In the genomic region with DNA sequence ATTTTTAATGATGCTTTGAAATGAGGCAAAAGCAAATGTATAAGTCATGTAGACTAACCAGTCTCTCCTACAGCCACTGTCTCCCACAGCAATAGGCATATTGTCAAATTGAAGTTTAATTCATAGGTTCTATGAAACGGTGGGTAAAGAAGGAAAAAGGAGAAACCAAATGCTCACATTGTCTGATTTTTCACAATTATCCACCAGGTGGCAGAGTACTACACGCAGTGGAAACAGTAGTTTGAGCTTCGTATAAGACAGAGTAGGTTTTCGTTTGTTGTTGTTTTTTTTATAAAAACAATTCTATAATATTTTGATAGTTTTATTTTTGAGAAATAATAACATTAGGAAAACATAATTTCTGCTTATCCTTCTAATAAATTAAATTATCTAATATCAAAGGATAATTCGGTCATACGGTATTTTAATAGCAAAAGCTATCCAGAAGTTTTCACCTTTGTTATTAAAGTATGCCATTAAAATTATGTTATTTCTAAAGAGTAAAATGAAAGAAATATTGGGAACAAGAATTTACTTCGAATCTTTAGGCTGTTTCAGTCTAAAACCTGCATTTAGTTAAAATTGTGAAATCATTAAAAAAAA, we compare ENCODE assay signal across 8 cellular contexts. TPM values are rescaled to one million over a fixed set of nuclear protein-coding genes. Genes with fewer than 3 reads are reported as not detected.
DNase-seq lines count a peak whose midpoint lies in the region; ATAC-seq and TF ChIP-seq lines count a peak whose summit lies in the region.

No MANE protein-coding gene starts in this region.

- H3K79me2 ChIP-seq in HCT116 (ENCODE audit: insufficient read depth, low read length), result no peaks in the 10 kb centered on the region

- H3K4me1 ChIP-seq in heart right ventricle, result no peaks in the 10 kb centered on the region
- H3K4me1 ChIP-seq in HCT116 (ENCODE audit: control insufficient read depth in 1 of 2, insufficient read depth in 2 of 2, low read length in 2 of 2), result no peaks in the 10 kb centered on the region

- no peak overlapping the region for H3K4me3 ChIP-seq in heart right ventricle
- no peak overlapping the region for H3K4me3 ChIP-seq in HCT116 (replicated peaks in 1 of 2; ENCODE audit: low read depth in 1 of 2, low read length in 2 of 2)

- no peak overlapping the region for H3K9ac ChIP-seq in HCT116 (ENCODE audit: low read length)

- no peaks in the 10 kb centered on the region for H3K9me2 ChIP-seq in HCT116 (ENCODE audit: insufficient read depth)

- intact Hi-C loops in heart right ventricle (cut with DNase I) (loop anchor here in 9 of 10 donors (2.0 to 10.0 kb wide), 5 partner anchors 425 to 433 kb away; no protein-coding TSS in a partner anchor), Right ventricle myocardium inferior (cut with DNase I) (loop anchor here (2.0 kb wide), 1 partner anchor 431 kb away; no protein-coding TSS in a partner anchor), HCT116 (cut with micrococcal nuclease) (loop anchor here (1.0 kb wide), 1 partner anchor 431 kb away; no protein-coding TSS in a partner anchor)

- RAD21 ChIA-PET in HCT116 (lab: Charles Lee; ENCODE audit: low non-redundant PET in 1 of 2, low total read pairs in 2 of 2, uncharacterized antibody in 2 of 2, unreplicated experiment in 2 of 2), result interaction anchor here (0.7 to 1.2 kb wide), 4 partner anchors 21 to 431 kb away, joined by 3 read pairs; no protein-coding TSS in a partner anchor

- ATAC-seq in heart right ventricle, result no peak
- no peak for ATAC-seq in Right ventricle myocardium inferior
- ATAC-seq in HCT116, result peak; percentile 69
- ATAC-seq in SK-N-SH treated with all-trans-retinoic acid at 6 μM for 48 hours, result peak; percentile 90
- ATAC-seq in omental fat pad (ENCODE audit: low FRiP score), result no peak

- H3K9me3 ChIP-seq in heart right ventricle (no peaks in the 10 kb centered on the region), HCT116 (ENCODE audit: control insufficient read depth in 1 of 2, insufficient read depth in 1 of 2, low read depth in 1 of 2, low read length in 2 of 2) (no peaks in the 10 kb centered on the region)

- POLR2A ChIA-PET in HCT116 (lab: Charles Lee), result no interaction called here

- WGBS in heart right ventricle, 2 donors, result 27 to 28% methylated on average over 7 of the region's 7 CpGs

- peak; percentile 52 to 86 (median 75) for TF ChIP-seq CTCF in heart right ventricle (IDR thresholded peaks at IDR 0.05)
- TF ChIP-seq CTCF in HCT116 (IDR thresholded peaks at IDR 0.05 in 2 of 3, conservative IDR thresholded peaks at IDR 0.05 in 1 of 3; ENCODE audit: borderline replicate concordance in 1 of 3, insufficient read depth in 1 of 3, low read depth in 2 of 3, low read length in 2 of 3), result peak; percentile 57 to 71 (median 62)
- TF ChIP-seq CTCF in omental fat pad (IDR thresholded peaks at IDR 0.05), result no peak

- H2AFZ ChIP-seq in HCT116 (ENCODE audit: low read depth, low read length, poor library complexity, severe bottlenecking), result no peak overlapping the region

- no peaks in the 10 kb centered on the region for H3K36me3 ChIP-seq in heart right ventricle
- H3K36me3 ChIP-seq in HCT116 (ENCODE audit: control insufficient read depth in 1 of 2, insufficient read depth in 2 of 2, low read length in 2 of 2), result no peaks in the 10 kb centered on the region

- BruUV-seq in HCT116 (replicated peaks; lab: Mats Ljungman, UMichigan), result no TSS peak

- DNase-seq in heart right ventricle (peak in 1 of 2 donors; percentile 9), Right ventricle myocardium inferior (ENCODE audit: missing footprints) (no peak), HCT116 (ENCODE audit: low read depth, low spot score) (peak; percentile 22), NCI-H1048 (lab: John Stamatoyannopoulos, UW) (peak; percentile 16), fibroblast of peridontal ligament (ENCODE audit: extremely low read depth) (peak; percentile 90), pulmonary artery endothelial cell (ENCODE audit: low read depth, low spot score) (peak; percentile 3), omental fat pad (ENCODE audit: low spot score) (no peak)

- peaks cover 0 to 44% (median 15%) of the 10 kb centered on the region in 7 donors for H3K27me3 ChIP-seq in heart right ventricle
- peaks cover 46% of the 10 kb centered on the region for H3K27me3 ChIP-seq in HCT116 (ENCODE audit: insufficient read depth, low read length)

- H3K4me2 ChIP-seq in HCT116 (ENCODE audit: low read length), result no peak overlapping the region

- CTCF ChIA-PET in HCT116 (lab: Charles Lee), result interaction anchor here (0.6 to 1.5 kb wide), 14 partner anchors 8 to 461 kb away, joined by 3 to 32 read pairs (median 4); no protein-coding TSS in a partner anchor

- no peaks in the 10 kb centered on the region for H4K20me1 ChIP-seq in HCT116 (ENCODE audit: insufficient read depth)

- no peak overlapping the region for H3K27ac ChIP-seq in heart right ventricle
- H3K27ac ChIP-seq in HCT116 (ENCODE audit: low read depth, low read length), result no peak overlapping the region

- TF ChIP-seq POLR2A in HCT116 (IDR thresholded peaks at IDR 0.05; ENCODE audit: borderline replicate concordance, extremely low read depth, insufficient read depth, insufficient read length), result no peak

- peak; percentile 79 for TF ChIP-seq RAD21 in HCT116 (IDR thresholded peaks at IDR 0.05; ENCODE audit: low read depth)

TF ChIP-seq in HCT116, 20 proteins besides CTCF, POLR2A, EP300 and RAD21:
- TF ChIP-seq ZNF274 (IDR thresholded peaks at IDR 0.05; ENCODE audit: low read depth, low read length) (no peak), ZFX (IDR thresholded peaks at IDR 0.05) (no peak), SIN3A (IDR thresholded peaks at IDR 0.05; ENCODE audit: low read depth) (no peak), TCF7L2 (IDR thresholded peaks at IDR 0.05; ENCODE audit: borderline replicate concordance, extremely low read depth, insufficient read depth, insufficient read length) (no peak)

TF ChIP-seq in SK-N-SH treated with all-trans-retinoic acid at 6 μM for 48 hours, 23 proteins besides CTCF, POLR2A, EP300 and RAD21:
- TF ChIP-seq CSDC2 (CRISPR knock-in tag; IDR thresholded peaks at IDR 0.05) (no peak), ZFP30 (CRISPR knock-in tag; IDR thresholded peaks at IDR 0.05) (no peak), TOX (CRISPR knock-in tag; IDR thresholded peaks at IDR 0.05; ENCODE audit: borderline replicate concordance) (no peak)
- TF ChIP-seq, protein P1, sequence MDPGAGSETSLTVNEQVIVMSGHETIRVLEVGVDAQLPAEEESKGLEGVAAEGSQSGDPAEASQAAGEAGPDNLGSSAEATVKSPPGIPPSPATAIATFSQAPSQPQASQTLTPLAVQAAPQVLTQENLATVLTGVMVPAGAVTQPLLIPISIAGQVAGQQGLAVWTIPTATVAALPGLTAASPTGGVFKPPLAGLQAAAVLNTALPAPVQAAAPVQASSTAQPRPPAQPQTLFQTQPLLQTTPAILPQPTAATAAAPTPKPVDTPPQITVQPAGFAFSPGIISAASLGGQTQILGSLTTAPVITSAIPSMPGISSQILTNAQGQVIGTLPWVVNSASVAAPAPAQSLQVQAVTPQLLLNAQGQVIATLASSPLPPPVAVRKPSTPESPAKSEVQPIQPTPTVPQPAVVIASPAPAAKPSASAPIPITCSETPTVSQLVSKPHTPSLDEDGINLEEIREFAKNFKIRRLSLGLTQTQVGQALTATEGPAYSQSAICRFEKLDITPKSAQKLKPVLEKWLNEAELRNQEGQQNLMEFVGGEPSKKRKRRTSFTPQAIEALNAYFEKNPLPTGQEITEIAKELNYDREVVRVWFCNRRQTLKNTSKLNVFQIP (CRISPR knock-in tag; IDR thresholded peaks at IDR 0.05; ENCODE audit: borderline replicate concordance, low read depth), result no peak

RNA-seq across cellular contexts. Expression of gene TYW3, which starts 39.1 kb away (rescaled TPM):
- total RNA-seq in heart right ventricle, result 10 to 100 TPM; 13.7 to 25.7 (median 20.3) TPM
- 10 to 100 TPM in 1 of 2 donors, 1 to 10 TPM in 1; 9.9 to 32.2 TPM for polyA plus RNA-seq in heart right ventricle
- 19.9 TPM for total RNA-seq in Right ventricle myocardium inferior
- total RNA-seq in HCT116 (2021; ENCODE audit: unreplicated experiment), result 31.8 TPM
- 13.9 and 14.1 TPM in 2 replicates for polyA plus RNA-seq in HCT116 (2012)
- 16.4 and 27.2 TPM in 2 replicates for total RNA-seq in pulmonary artery endothelial cell
- 10 to 100 TPM; 11.2 to 19.7 (median 13.6) TPM for total RNA-seq in omental fat pad

RNA-seq across cellular contexts. Expression of gene CRYZ, which starts 39.2 kb away (rescaled TPM):
- total RNA-seq in heart right ventricle (10 to 100 TPM; 26.6 to 58.4 (median 45.3) TPM), Right ventricle myocardium inferior (39.9 TPM), HCT116 (2021; ENCODE audit: unreplicated experiment) (28.2 TPM), pulmonary artery endothelial cell (19.7 and 33.9 TPM in 2 replicates), omental fat pad (10 to 100 TPM in 3 of 4 donors, 1 to 10 TPM in 1; 9.1 to 33.2 (median 22.6) TPM)
- 10 to 100 TPM; 16.1 to 18.5 TPM for polyA plus RNA-seq in heart right ventricle
- 11.6 and 16.1 TPM in 2 replicates for polyA plus RNA-seq in HCT116 (2012)

Comparison
In these comparisons a context has a peak if more than half of its experiments do, and no peak if none do; other contexts are left out.
1. ATAC-seq: peak in HCT116 (single experiment) and SK-N-SH treated with all-trans-retinoic acid at 6 μM for 48 hours (single experiment); none in heart right ventricle (0 of 8), Right ventricle myocardium inferior (single experiment) and omental fat pad (single experiment).
2. DNase-seq: peak in HCT116 (single experiment), NCI-H1048 (single experiment), fibroblast of peridontal ligament (single experiment) and pulmonary artery endothelial cell (single experiment); none in Right ventricle myocardium inferior (single experiment) and omental fat pad (single experiment).
3. CTCF ChIP-seq: peak in heart right ventricle (9 of 9) and HCT116 (3 of 3); none in omental fat pad (0 of 3).